ENCODE assay signal across 7 cellular contexts in genomic region chr7:135509589-135509838, GRCh38. TPM values are rescaled to one million over a fixed set of nuclear protein-coding genes. Genes with fewer than 3 reads are reported as not detected.
DNase-seq lines count a peak whose midpoint lies in the region; ATAC-seq and TF ChIP-seq lines count a peak whose summit lies in the region.

No MANE protein-coding gene starts in this region.

- no peaks in the 10 kb centered on the region for H3K36me3 ChIP-seq in thoracic aorta

- H3K4me1 ChIP-seq in thoracic aorta (ENCODE audit: control insufficient read depth in 1 of 2, low read depth in 2 of 2), result peaks cover 20% of the 10 kb centered on the region in 2 donors

- H3K4me3 ChIP-seq in HFF-Myc (replicated peaks; ENCODE audit: low read depth, low read length) (peak overlapping the region; percentile 97), WI38 (ENCODE audit: low read depth, low read length) (peak overlapping the region; percentile 97), iPS-18c (ENCODE audit: insufficient read depth, low read depth, low read length) (peak overlapping the region; percentile 82), thoracic aorta (peak overlapping the region; percentile 85)

- ATAC-seq in thoracic aorta (ENCODE audit: insufficient number of reproducible peaks, low FRiP score, low read depth) (no peak), GM21360 (IDR thresholded peaks at IDR 0.05; ENCODE audit: unreplicated experiment) (no peak), HG03097 (IDR thresholded peaks at IDR 0.05; ENCODE audit: low FRiP score, unreplicated experiment) (no peak)

- DNase-seq in HFF-Myc (ENCODE audit: extremely low read depth, low read depth), result no peak
- DNase-seq in thoracic aorta (ENCODE audit: low spot score), result no peak
- DNase-seq in MV-4-11 (lab: John Stamatoyannopoulos, UW), result no peak

- no peaks in the 10 kb centered on the region for H3K27me3 ChIP-seq in thoracic aorta (replicated peaks; ENCODE audit: insufficient read depth)

- H3K9me3 ChIP-seq in iPS-18c (ENCODE audit: control insufficient read depth, insufficient read depth, low read length) (no peaks in the 10 kb centered on the region), thoracic aorta (no peaks in the 10 kb centered on the region)

- no peak for TF ChIP-seq CTCF in HFF-Myc (IDR thresholded peaks at IDR 0.05; ENCODE audit: low read depth, low read length, missing control alignments)
- no peak for TF ChIP-seq CTCF in WI38 (IDR thresholded peaks at IDR 0.05; ENCODE audit: low read depth, low read length)
- TF ChIP-seq CTCF in thoracic aorta (IDR thresholded peaks at IDR 0.05), result no peak

- peak overlapping the region; percentile 84 to 86 for H3K27ac ChIP-seq in thoracic aorta

RNA-seq across cellular contexts. Expression of gene CNOT4, which starts 0.4 kb away (rescaled TPM):
- 10 to 100 TPM; 19.5 to 22.4 TPM for total RNA-seq in thoracic aorta

RNA-seq across cellular contexts. Expression of gene NUP205, which starts 48.2 kb away (rescaled TPM):
- total RNA-seq in thoracic aorta, result 10 to 100 TPM; 28.3 to 30.1 TPM
